Comparison of ENCODE assay signal across 12 cellular contexts in the genomic region with DNA sequence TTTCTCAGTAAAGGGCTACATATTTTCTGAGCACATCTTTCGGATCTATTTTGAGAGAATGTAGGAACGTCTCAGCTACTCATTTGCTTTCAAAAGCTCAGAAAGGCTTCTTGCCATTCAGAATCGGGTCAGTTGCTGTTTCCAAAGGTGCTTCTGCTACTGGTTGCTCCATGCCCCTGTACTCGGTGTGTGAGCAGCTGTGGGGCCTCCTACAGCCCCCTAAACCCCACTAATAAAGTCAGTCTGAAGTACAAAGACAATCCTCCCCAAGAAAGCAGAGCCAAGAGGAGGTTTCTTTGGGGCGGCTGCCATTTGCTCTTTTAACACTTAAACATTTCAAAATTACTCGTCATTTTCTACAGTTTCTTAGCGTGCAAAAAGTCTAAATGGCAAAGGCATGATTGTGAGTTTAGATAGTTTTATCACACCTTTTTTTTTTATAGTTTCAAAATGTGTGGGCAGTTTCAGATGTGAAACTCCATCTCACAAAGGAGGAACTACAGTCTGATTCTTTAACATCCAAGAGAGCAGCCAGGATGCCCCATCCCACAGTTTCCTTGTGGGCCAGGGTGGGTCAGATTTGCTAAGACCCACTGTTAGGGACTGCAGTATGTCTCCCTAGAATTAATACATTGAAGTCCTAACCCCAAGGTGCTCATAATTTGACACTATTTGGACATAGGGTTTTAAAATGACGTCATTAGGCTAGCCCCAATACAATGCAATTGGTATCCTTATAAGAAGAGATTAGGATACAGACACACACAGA. TPM values are rescaled to one million over a fixed set of nuclear protein-coding genes. Genes with fewer than 3 reads are reported as not detected.
DNase-seq lines count a peak whose midpoint lies in the region; ATAC-seq, FAIRE-seq and TF ChIP-seq lines count a peak whose summit lies in the region.
"Had no signal": no experiment of that assay in that cellular context is flagged by ENCODE, and none has a peak within 500 bp of the region (broad histone marks: within the 10 kb centered on the region; RNA-seq: fewer than 3 reads in every experiment).

No MANE protein-coding gene starts in this region.

- peaks cover 96% of the 10 kb centered on the region for H3K79me2 ChIP-seq in OCI-LY7 (ENCODE audit: insufficient read depth, low read depth, low read length)
- H3K79me2 ChIP-seq in GM12878 (ENCODE audit: control insufficient read depth, insufficient read depth, low read length) = no peaks in the 10 kb centered on the region

- CTCF ChIA-PET in OCI-LY7 (lab: Charles Lee; ENCODE audit: unreplicated experiment) = no interaction called here
- CTCF ChIA-PET in GM12878 (lab: Yijun Ruan, JAX) = no interaction called here

- peak overlapping the region; percentile 91 for H3K27ac Mint-ChIP-seq in stimulated activated naive B cell treated with anti-CD40 and anti-IgM and Interleukin-4, amounts not matched to agents 10 μg/mL and 1 μg/mL and 100 μg/mL, for 72 hours

- H3K27me3 ChIP-seq in GM12878 (replicated peaks in 1 of 2; ENCODE audit: control insufficient read depth in 2 of 2, insufficient read depth in 2 of 2, low read length in 1 of 2) = peaks cover 0 to 1% of the 10 kb centered on the region in 2 experiments; a peak in 1 of 4 replicates
- H3K27me3 ChIP-seq in vagina = no peaks in the 10 kb centered on the region
- H3K27me3 ChIP-seq: tibial nerve had no signal

- 0 out of 2 replicates have a peak, but pooled peaks cover 16% of the 10 kb centered on the region for H4K20me1 ChIP-seq in OCI-LY7 (ENCODE audit: insufficient read depth, low read length)
- no peaks in the 10 kb centered on the region for H4K20me1 ChIP-seq in GM12878 (ENCODE audit: control insufficient read depth, insufficient read depth)

- peak overlapping the region; percentile 66 to 88 for H3K4me3 Mint-ChIP-seq in stimulated activated naive B cell treated with anti-CD40 and anti-IgM and Interleukin-4, amounts not matched to agents 10 μg/mL and 1 μg/mL and 100 μg/mL, for 72 hours

- SMC1A ChIA-PET in GM12878 (lab: Charles Lee; ENCODE audit: uncharacterized antibody, unreplicated experiment) = no interaction called here

- RAD21 ChIA-PET in GM12878 (lab: Charles Lee; ENCODE audit: unreplicated experiment) = no interaction called here

- H3K27me3 Mint-ChIP-seq in stimulated activated naive B cell treated with anti-CD40 and anti-IgM and Interleukin-4, amounts not matched to agents 10 μg/mL and 1 μg/mL and 100 μg/mL, for 72 hours = no peaks in the 10 kb centered on the region

- H3K36me3 Mint-ChIP-seq in stimulated activated naive B cell treated with anti-CD40 and anti-IgM and Interleukin-4, amounts not matched to agents 10 μg/mL and 1 μg/mL and 100 μg/mL, for 72 hours = peaks cover 45 to 58% of the 10 kb centered on the region in 2 donors

- POLR2A ChIA-PET in OCI-LY7 (lab: Charles Lee) (interaction anchor here (0.6 to 1.7 kb wide), 2 partner anchors 19 to 234 kb away, joined by 4 to 5 read pairs; no protein-coding TSS in a partner anchor), GM12878 (lab: Charles Lee) (no interaction called here)

- TF ChIP-seq EP300 in GM12878 (IDR thresholded peaks at IDR 0.05; ENCODE audit: borderline replicate concordance in 1 of 2, control insufficient read depth in 1 of 2, low read depth in 2 of 2, low read length in 2 of 2) = 0 out of 4 replicates have a peak, but pooled peaks of 1 of the 2 experiments have one; percentile 44

- H3K36me3 ChIP-seq in OCI-LY7 (ENCODE audit: insufficient read depth, low read length) = peaks cover 61% of the 10 kb centered on the region
- H3K36me3 ChIP-seq in GM12878 (ENCODE audit: control insufficient read depth in 2 of 2, insufficient read depth in 2 of 2, low read length in 1 of 2) = no peaks in the 10 kb centered on the region
- H3K36me3 ChIP-seq in kidney (ENCODE audit: control insufficient read depth in 1 of 2, insufficient read depth in 2 of 2, low read length in 2 of 2) = no peaks in the 10 kb centered on the region
- H3K36me3 ChIP-seq in vagina = no peaks in the 10 kb centered on the region
- H3K36me3 ChIP-seq: tibial nerve had no signal

- FAIRE-seq in GM12878 (lab: Jason Lieb, UNC) = no peak
- no peak for FAIRE-seq in kidney (lab: Jason Lieb, UNC)

- ATAC-seq in GM12878 = no peak; the same call in 2 of the 3 replicates
- no peak for ATAC-seq in stimulated activated naive B cell treated with anti-CD40 and anti-IgM and Interleukin-4, amounts not matched to agents 10 μg/mL and 1 μg/mL and 100 μg/mL, for 72 hours (replicated peaks)
- ATAC-seq: Panc1 had no signal

- TF ChIP-seq POLR2A in GM12878 (IDR thresholded peaks at IDR 0.05; ENCODE audit: low read depth, low read length) (no peak), vagina (IDR thresholded peaks at IDR 0.05) (no peak)

- peak overlapping the region; percentile 61 for H3K27ac ChIP-seq in OCI-LY7 (ENCODE audit: low read depth, low read length, poor library complexity, severe bottlenecking)
- peak overlapping the region; percentile 78 for H3K27ac ChIP-seq in GM12878 (ENCODE audit: control insufficient read depth, insufficient read depth)
- H3K27ac ChIP-seq in kidney (ENCODE audit: low read depth in 2 of 2, low read length in 2 of 2) = no peak overlapping the region
- no peak overlapping the region for H3K27ac ChIP-seq in vagina
- no peak overlapping the region for H3K27ac ChIP-seq in substantia nigra (ENCODE audit: low read depth, low read length, poor library complexity, severe bottlenecking)
- H3K27ac ChIP-seq: tibial nerve had no signal

- peak; percentile 79 for DNase-seq in activated CD8-positive, alpha-beta memory T cell treated with anti-CD3 and anti-CD28 coated beads for 24 hours
- no peak for DNase-seq in activated CD8-positive, alpha-beta memory T cell treated with anti-CD3 and anti-CD28 coated beads, Interleukin-2, amount 50 U/mL, for 4 hours
- DNase-seq in OCI-LY7 (ENCODE audit: low spot score) (no peak), GM12878 (ENCODE audit: low read depth, low spot score) (no peak), kidney (no peak), vagina (ENCODE audit: extremely low spot score in 2 of 2) (no peak), substantia nigra (lab: John Stamatoyannopoulos, UW) (no peak)
- no peak for DNase-seq in stimulated activated naive B cell treated with anti-CD40 and anti-IgM and Interleukin-4, amounts not matched to agents 10 μg/mL and 1 μg/mL and 100 μg/mL, for 72 hours
- DNase-seq: DMS79 treated with DMSO at 0.1 percent for 48 hours, T1000 had no signal

- H3K9me2 ChIP-seq in OCI-LY7 (ENCODE audit: insufficient read depth, low read length) = no peaks in the 10 kb centered on the region

- H2AFZ ChIP-seq in OCI-LY7 (ENCODE audit: low read length) (no peak overlapping the region), GM12878 (ENCODE audit: control insufficient read depth, low read depth, low read length) (no peak overlapping the region; the same call in 1 of the 2 replicates)

- H3K4me3 ChIP-seq in OCI-LY7 (ENCODE audit: low read depth, low read length, poor library complexity, severe bottlenecking) (peak overlapping the region; percentile 73), GM12878 (peak overlapping the region; percentile 48; the same call in 1 of the 2 replicates), kidney (ENCODE audit: low read length in 2 of 2) (no peak overlapping the region), vagina (no peak overlapping the region)
- H3K4me3 ChIP-seq: tibial nerve had no signal

- H3K9ac ChIP-seq in GM12878 (ENCODE audit: control insufficient read depth, insufficient read depth, low read length) (peak overlapping the region; percentile 55), kidney (ENCODE audit: low read length in 2 of 2) (no peak overlapping the region)

- peaks cover 50 to 76% of the 10 kb centered on the region in 2 donors for H3K4me1 Mint-ChIP-seq in stimulated activated naive B cell treated with anti-CD40 and anti-IgM and Interleukin-4, amounts not matched to agents 10 μg/mL and 1 μg/mL and 100 μg/mL, for 72 hours

- H3K9me3 Mint-ChIP-seq in stimulated activated naive B cell treated with anti-CD40 and anti-IgM and Interleukin-4, amounts not matched to agents 10 μg/mL and 1 μg/mL and 100 μg/mL, for 72 hours = no peaks in the 10 kb centered on the region

- H3K9me3 ChIP-seq in OCI-LY7 (ENCODE audit: low read length) (0 out of 2 replicates have a peak, but pooled peaks cover 6% of the 10 kb centered on the region), GM12878 (replicated peaks; ENCODE audit: control insufficient read depth, insufficient read depth, low read length) (no peaks in the 10 kb centered on the region), kidney (ENCODE audit: control insufficient read depth in 1 of 2, low read length in 2 of 2) (no peaks in the 10 kb centered on the region), vagina (no peaks in the 10 kb centered on the region)
- H3K9me3 ChIP-seq: tibial nerve had no signal

- in situ Hi-C loops in GM12878 (cut with MboI) = no loop called here

- BruUV-seq in OCI-LY7 (replicated peaks; lab: Mats Ljungman, UMichigan) (no TSS peak), GM12878 (replicated peaks; lab: Mats Ljungman, UMichigan) (no TSS peak)

- H3K4me1 ChIP-seq in OCI-LY7 (ENCODE audit: insufficient read depth, low read length, poor library complexity, severe bottlenecking) (peaks cover 77% of the 10 kb centered on the region), GM12878 (ENCODE audit: control insufficient read depth, insufficient read depth, low read length) (peaks cover 85% of the 10 kb centered on the region), kidney (ENCODE audit: control insufficient read depth in 1 of 2, insufficient read depth in 1 of 2, low read depth in 1 of 2, low read length in 2 of 2) (peaks cover 3 to 5% of the 10 kb centered on the region in 2 donors), vagina (peaks cover 14% of the 10 kb centered on the region)

- no peak for TF ChIP-seq RAD21 in GM12878 (IDR thresholded peaks at IDR 0.05; ENCODE audit: insufficient read depth, low read depth, low read length)

- H3K4me2 ChIP-seq in OCI-LY7 (ENCODE audit: low read length) (peak overlapping the region; percentile 99), GM12878 (ENCODE audit: control insufficient read depth, insufficient read depth) (peak overlapping the region; percentile 75)

- 15% methylated on average over 8 of the region's 8 CpGs for WGBS in GM12878 (ENCODE audit: insufficient coverage, insufficient replicate concordance, low lambda C conversion rate, missing lambda C conversion rate)

- intact Hi-C loops in OCI-LY7 (cut with micrococcal nuclease; ENCODE audit: unreplicated experiment) = loop anchor here (5.0 to 10.0 kb wide), 2 partner anchors 162 to 890 kb away; no protein-coding TSS in a partner anchor
- intact Hi-C loops in GM12878 (cut with micrococcal nuclease; ENCODE audit: unreplicated experiment) = loop anchor here (2.0 to 5.0 kb wide), 3 partner anchors 58 to 243 kb away; no protein-coding TSS in a partner anchor
- intact Hi-C loops in kidney (cut with DNase I) = no loop called here
- intact Hi-C loops in vagina (cut with DNase I) = no loop called here

- TF ChIP-seq CTCF in OCI-LY7 (conservative IDR thresholded peaks at IDR 0.05; ENCODE audit: low read length) = no peak
- TF ChIP-seq CTCF in GM12878 (IDR thresholded peaks at IDR 0.05 in 2 of 3, conservative IDR thresholded peaks at IDR 0.05 in 1 of 3; ENCODE audit: control insufficient read depth in 2 of 3, extremely low read depth in 1 of 3, insufficient read depth in 1 of 3, low read depth in 3 of 3, low read length in 3 of 3) = no peak
- TF ChIP-seq CTCF in kidney (IDR thresholded peaks at IDR 0.05; ENCODE audit: borderline replicate concordance, extremely low read depth, insufficient read depth) = no peak
- TF ChIP-seq CTCF in vagina (IDR thresholded peaks at IDR 0.05) = no peak

RNA-seq across cellular contexts. Expression of a gene that starts 4.1 kb away (rescaled TPM):
- 22.3 and 30.5 TPM in 2 replicates for total RNA-seq in OCI-LY7 (2014; rRNA removed; shearing (Covaris generic))
- total RNA-seq in OCI-LY7 (2022) (40.8 and 44.6 TPM in 2 replicates), GM12878 (2014; rRNA removed) (5.3 and 5.6 TPM in 2 replicates), GM12878 (2014; rRNA removed; fragmentation: Illumina TruSeq; extraction: Trizol) (3.8 and 3.9 TPM in 2 replicates), GM12878 (2021) (13.3 and 15.2 TPM in 2 replicates), kidney (58.0 TPM), vagina (62.1 TPM)
- total RNA-seq in GM12878 (2013; cell fraction: nucleolus; rRNA removed) = 8.4 and 9.3 TPM in 2 replicates
- 3.5 TPM for polyA plus RNA-seq in GM12878 (2011; ENCODE audit: low read depth)
- polyA plus RNA-seq in GM12878 (2011; rRNA removed) (0.55 and 0.98 TPM in 2 replicates), GM12878 (2014; fragmentation: Illumina TruSeq; extraction: Trizol) (6.2 and 7.6 TPM in 2 replicates), GM12878 (2014; fragmentation: Nextera tagmentation; extraction: Ambion mirVana) (1 to 10 TPM in 1 of 2 experiments, under 1 TPM in 1; 0.90 to 1.4 TPM), GM12878 (2014; rRNA removed) (6.1 and 7.1 TPM in 2 replicates), GM12878 (2016; fragmentation: Nextera tagmentation; extraction: Ambion mirVana) (1 to 10 TPM; 3.3 to 4.3 TPM), kidney (ENCODE audit: insufficient read depth, low read depth, low replicate concordance) (1.3 TPM)
- 0.42 and 0.67 TPM in 2 replicates for polyA plus RNA-seq in GM12878 (2011; cell fraction: cytosol; rRNA removed)
- polyA plus RNA-seq in GM12878 (2011; cell fraction: nucleus; rRNA removed) = 1.9 and 2.6 TPM in 2 replicates
- polyA plus RNA-seq in GM12878 (2012) = 6.0 and 6.7 TPM in 2 replicates
- polyA minus RNA-seq in GM12878 (2011; rRNA and poly(A)+ RNA removed) = 1.2 and 1.7 TPM in 2 replicates
- polyA minus RNA-seq in GM12878 (2011; cell fraction: cytosol; rRNA and poly(A)+ RNA removed) = 0.53 and 1.1 TPM in 2 replicates
- polyA minus RNA-seq in GM12878 (2011; cell fraction: nucleus; rRNA and poly(A)+ RNA removed) = 3.4 and 6.2 TPM in 2 replicates

Comparison
In these comparisons a context has a peak if more than half of its experiments do, and no peak if none do; other contexts are left out.
1. H3K27ac ChIP-seq: peak in OCI-LY7 (single experiment) and GM12878 (single experiment); none in kidney (0 of 2), vagina (single experiment) and substantia nigra (single experiment).
2. H3K4me3 ChIP-seq: peak in OCI-LY7 (single experiment) and GM12878 (single experiment); none in kidney (0 of 2) and vagina (0 of 2).
3. intact Hi-C loops: an anchor here in OCI-LY7 (5.0 to 10.0 kb wide) and GM12878 (2.0 to 5.0 kb wide); none called in kidney and vagina.